8 cellular contexts compared by ENCODE assay signal in genomic region chr4:48342559-48342878, GRCh38. TPM values are rescaled to one million over a fixed set of nuclear protein-coding genes. Genes with fewer than 3 reads are reported as not detected.
DNase-seq lines count a peak whose midpoint lies in the region; ATAC-seq and TF ChIP-seq lines count a peak whose summit lies in the region.

No MANE protein-coding gene starts in this region.

- peaks cover 49% of the 10 kb centered on the region for H4K20me1 ChIP-seq in hepatocyte (ENCODE audit: insufficient read depth, poor library complexity, severe bottlenecking)

- H2AFZ ChIP-seq in hepatocyte = peak overlapping the region; percentile 71

- H3K36me3 ChIP-seq in heart right ventricle = no peaks in the 10 kb centered on the region
- no peaks in the 10 kb centered on the region for H3K36me3 ChIP-seq in hepatocyte (replicated peaks; ENCODE audit: insufficient read depth, low read depth)

- intact Hi-C loops in heart right ventricle (cut with DNase I) (loop anchor here in 1 of 10 donors (5.0 kb wide), 1 partner anchor 490 kb away; the partner anchor contains the start of gene OCIAD1), Right ventricle myocardium superior (cut with DNase I) (no loop called here)

- CTCF ChIA-PET in activated CD8-positive, alpha-beta T cell treated with anti-CD3 and anti-CD28 coated beads, Interleukin-2, amount 10 ng/mL, durations not matched to agents 7 days and 5 days (lab: Charles Lee) = interaction anchor here (0.7 to 1.7 kb wide), 9 partner anchors 12 to 215 kb away, joined by 3 to 6 read pairs (median 4); no protein-coding TSS in a partner anchor

- H3K27ac ChIP-seq in heart right ventricle (peak overlapping the region in 9 of 10 donors; percentile 95 to 99 (median 99)), hepatocyte (peak overlapping the region; percentile 100)

- DNase-seq in heart right ventricle (no peak), Right ventricle myocardium superior (no peak), hepatocyte (ENCODE audit: low spot score) (no peak)
- DNase-seq in activated CD8-positive, alpha-beta T cell treated with anti-CD3 and anti-CD28 coated beads, Interleukin-2, amount 10 ng/mL, durations not matched to agents 7 days and 5 days = no peak

- peak overlapping the region; percentile 96 for H3K4me3 Mint-ChIP-seq in activated CD8-positive, alpha-beta T cell treated with anti-CD3 and anti-CD28 coated beads, Interleukin-2, amount 10 ng/mL, durations not matched to agents 7 days and 5 days
- H3K4me3 Mint-ChIP-seq in stimulated activated memory B cell treated with anti-CD40 and anti-IgM and Interleukin-4, amounts not matched to agents 10 μg/mL and 1 μg/mL and 100 μg/mL, for 72 hours = peak overlapping the region; percentile 94

- H3K4me1 ChIP-seq in heart right ventricle (peaks cover 0 to 71% (median 51%) of the 10 kb centered on the region in 9 donors), hepatocyte (ENCODE audit: insufficient read depth) (peaks cover 41% of the 10 kb centered on the region)

- H3K9me3 ChIP-seq in heart right ventricle (no peaks in the 10 kb centered on the region), hepatocyte (ENCODE audit: low read depth) (no peaks in the 10 kb centered on the region)

- POLR2A ChIA-PET in activated CD8-positive, alpha-beta T cell treated with anti-CD3 and anti-CD28 coated beads, Interleukin-2, amount 10 ng/mL, durations not matched to agents 7 days and 5 days (lab: Charles Lee) = interaction anchor here (0.6 to 1.7 kb wide), 10 partner anchors 9 to 498 kb away, joined by 3 to 8 read pairs (median 4); no protein-coding TSS in a partner anchor

- peaks cover 16% of the 10 kb centered on the region for H3K36me3 Mint-ChIP-seq in activated CD8-positive, alpha-beta T cell treated with anti-CD3 and anti-CD28 coated beads, Interleukin-2, amount 10 ng/mL, durations not matched to agents 7 days and 5 days (ENCODE audit: low read depth)
- peaks cover 5% of the 10 kb centered on the region for H3K36me3 Mint-ChIP-seq in stimulated activated memory B cell treated with anti-CD40 and anti-IgM and Interleukin-4, amounts not matched to agents 10 μg/mL and 1 μg/mL and 100 μg/mL, for 72 hours

- H3K27me3 ChIP-seq in heart right ventricle (no peaks in the 10 kb centered on the region), hepatocyte (no peaks in the 10 kb centered on the region)

- H3K27ac Mint-ChIP-seq in activated CD8-positive, alpha-beta T cell treated with anti-CD3 and anti-CD28 coated beads, Interleukin-2, amount 10 ng/mL, durations not matched to agents 7 days and 5 days = peak overlapping the region; percentile 93
- peak overlapping the region; percentile 93 for H3K27ac Mint-ChIP-seq in stimulated activated memory B cell treated with anti-CD40 and anti-IgM and Interleukin-4, amounts not matched to agents 10 μg/mL and 1 μg/mL and 100 μg/mL, for 72 hours

- H3K79me2 ChIP-seq in hepatocyte = peaks cover 61% of the 10 kb centered on the region

- H3K27me3 Mint-ChIP-seq in activated CD8-positive, alpha-beta T cell treated with anti-CD3 and anti-CD28 coated beads, Interleukin-2, amount 10 ng/mL, durations not matched to agents 7 days and 5 days (ENCODE audit: low read depth) = no peaks in the 10 kb centered on the region
- H3K27me3 Mint-ChIP-seq in stimulated activated memory B cell treated with anti-CD40 and anti-IgM and Interleukin-4, amounts not matched to agents 10 μg/mL and 1 μg/mL and 100 μg/mL, for 72 hours = no peaks in the 10 kb centered on the region

- 0 to 1% methylated on average over 8 of the region's 8 CpGs for WGBS in heart right ventricle, 2 donors
- WGBS in hepatocyte (ENCODE audit: low lambda C conversion rate, missing lambda C conversion rate) = 2% methylated on average over 8 of the region's 8 CpGs

- peak overlapping the region; percentile 76 for H3K4me2 ChIP-seq in hepatocyte

- ATAC-seq in heart right ventricle (no peak), Right ventricle myocardium superior (ENCODE audit: poor library complexity) (no peak), HG02885 (IDR thresholded peaks at IDR 0.05; ENCODE audit: poor library complexity, unreplicated experiment) (no peak), HG03108 (IDR thresholded peaks at IDR 0.05; ENCODE audit: unreplicated experiment) (no peak), HG03097 (IDR thresholded peaks at IDR 0.05; ENCODE audit: low FRiP score, unreplicated experiment) (no peak)
- ATAC-seq in activated CD8-positive, alpha-beta T cell treated with anti-CD3 and anti-CD28 coated beads, Interleukin-2, amount 10 ng/mL, durations not matched to agents 7 days and 5 days = no peak
- no peak for ATAC-seq in stimulated activated memory B cell treated with anti-CD40 and anti-IgM and Interleukin-4, amounts not matched to agents 10 μg/mL and 1 μg/mL and 100 μg/mL, for 72 hours

- TF ChIP-seq CTCF in heart right ventricle (IDR thresholded peaks at IDR 0.05) = no peak
- no peak for TF ChIP-seq CTCF in hepatocyte (IDR thresholded peaks at IDR 0.05; ENCODE audit: poor library complexity)

- peaks cover 48% of the 10 kb centered on the region for H3K4me1 Mint-ChIP-seq in activated CD8-positive, alpha-beta T cell treated with anti-CD3 and anti-CD28 coated beads, Interleukin-2, amount 10 ng/mL, durations not matched to agents 7 days and 5 days (ENCODE audit: low read depth)
- H3K4me1 Mint-ChIP-seq in stimulated activated memory B cell treated with anti-CD40 and anti-IgM and Interleukin-4, amounts not matched to agents 10 μg/mL and 1 μg/mL and 100 μg/mL, for 72 hours = peaks cover 51% of the 10 kb centered on the region

- no peaks in the 10 kb centered on the region for H3K9me2 ChIP-seq in hepatocyte (replicated peaks; ENCODE audit: insufficient read depth)

- H3K4me3 ChIP-seq in heart right ventricle (peak overlapping the region; percentile 83 to 96 (median 93)), hepatocyte (peak overlapping the region; percentile 88)

- no peaks in the 10 kb centered on the region for H3K9me3 Mint-ChIP-seq in activated CD8-positive, alpha-beta T cell treated with anti-CD3 and anti-CD28 coated beads, Interleukin-2, amount 10 ng/mL, durations not matched to agents 7 days and 5 days (ENCODE audit: insufficient read depth)
- H3K9me3 Mint-ChIP-seq in stimulated activated memory B cell treated with anti-CD40 and anti-IgM and Interleukin-4, amounts not matched to agents 10 μg/mL and 1 μg/mL and 100 μg/mL, for 72 hours = no peaks in the 10 kb centered on the region

RNA-seq across cellular contexts. Expression of gene SLAIN2, which starts 1.2 kb away (rescaled TPM):
- total RNA-seq in heart right ventricle = 100 to 1,000 TPM; 100 to 185 (median 135) TPM
- polyA plus RNA-seq in heart right ventricle = 10 to 100 TPM; 16.4 to 45.8 TPM
- total RNA-seq in Right ventricle myocardium superior = 110 TPM
- 10 to 100 TPM; 61.3 to 61.6 TPM for total RNA-seq in activated CD8-positive, alpha-beta T cell treated with anti-CD3 and anti-CD28 coated beads, Interleukin-2, amount 10 ng/mL, durations not matched to agents 7 days and 5 days
- total RNA-seq in hepatocyte = 67.6 and 101 TPM in 2 replicates
- polyA plus RNA-seq in hepatocyte = 30.9 and 40.1 TPM in 2 replicates
